Comparison of ENCODE assay signal across 1 cellular context in genomic region chr14:35827678-35828472, GRCh38.
TF ChIP-seq lines count a peak whose summit lies in the region.

No MANE protein-coding gene starts in this region.

TF ChIP-seq in GM23338, 12 proteins besides CTCF, POLR2A, EP300 and RAD21 (continued from another document):
- TF ChIP-seq ZNF462 (CRISPR knock-in tag; IDR thresholded peaks at IDR 0.05) (no peak), ETS1 (IDR thresholded peaks at IDR 0.05) (no peak), ZNF331 (CRISPR knock-in tag; IDR thresholded peaks at IDR 0.05; ENCODE audit: low read depth) (no peak), JUNB (IDR thresholded peaks at IDR 0.05; ENCODE audit: unreplicated experiment) (no peak), EZH2phosphoT487 (IDR thresholded peaks at IDR 0.05; ENCODE audit: unreplicated experiment) (no peak), REST (IDR thresholded peaks at IDR 0.05; ENCODE audit: unreplicated experiment) (no peak)
TF ChIP-seq in GM23338: peak in this region for 0.
